8 cellular contexts compared by ENCODE assay signal in the genomic region with DNA sequence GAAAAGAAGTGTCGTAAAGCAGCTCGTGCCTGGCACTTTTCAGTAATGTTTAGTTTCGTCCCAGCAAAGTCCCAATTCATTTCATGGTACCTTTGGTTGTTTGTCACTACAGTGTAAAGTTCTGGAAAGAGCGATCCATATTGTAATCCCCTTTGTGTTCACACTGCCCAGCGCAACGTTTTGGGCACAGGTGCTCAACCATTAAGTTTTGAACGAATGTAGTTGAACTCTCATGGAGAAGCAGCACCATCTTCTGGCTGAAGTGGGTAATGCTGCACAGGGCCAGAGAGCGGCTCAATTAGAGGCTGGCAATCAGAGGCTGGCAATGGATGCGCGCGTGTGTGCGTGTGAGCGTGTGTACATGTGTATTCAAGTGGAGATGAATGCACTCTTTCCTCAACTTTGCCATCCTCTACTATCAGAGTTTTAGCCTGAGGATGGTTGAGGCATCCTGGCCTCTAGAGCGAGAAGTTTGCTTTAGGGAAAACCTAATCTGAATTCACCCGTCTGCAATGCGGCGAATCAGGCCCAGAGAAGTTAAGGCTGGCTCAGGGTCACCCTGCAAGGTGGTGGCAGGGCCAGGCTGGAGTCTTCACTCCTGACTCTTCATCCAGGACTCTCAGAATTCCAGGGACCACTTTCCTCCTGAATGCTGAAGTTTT. TPM values are rescaled to one million over a fixed set of nuclear protein-coding genes. Genes with fewer than 3 reads are reported as not detected.
DNase-seq lines count a peak whose midpoint lies in the region; ATAC-seq and FAIRE-seq lines count a peak whose summit lies in the region.

No MANE protein-coding gene starts in this region.

- DNase-seq in NCI-H1092 (lab: John Stamatoyannopoulos, UW), result peak; percentile 62
- DNase-seq in SK-N-MC (ENCODE audit: low read depth, low spot score), result peak; percentile 34
- peak; percentile 87 for DNase-seq in activated naive CD4-positive, alpha-beta T cell treated with Interleukin-2 at 50 U/mL for 16 hours
- DNase-seq in glomerular visceral epithelial cell (ENCODE audit: extremely low spot score), result peak; percentile 70
- DNase-seq in posterior cingulate gyrus, result peak; percentile 46 to 95 (median 88)
- DNase-seq in ureter (ENCODE audit: low spot score), result peak; percentile 81

- no peak overlapping the region for H3K27ac ChIP-seq in SK-N-MC

- no peaks in the 10 kb centered on the region for H3K9me3 ChIP-seq in SK-N-MC (ENCODE audit: low read depth, low read length)

- H3K36me3 ChIP-seq in SK-N-MC (ENCODE audit: insufficient read depth, low read length), result no peaks in the 10 kb centered on the region

- H3K4me3 ChIP-seq in SK-N-MC, result no peak overlapping the region

- intact Hi-C loops in posterior cingulate gyrus (cut with DNase I), result loop anchor here (1.0 to 5.0 kb wide), 2 partner anchors 106 to 255 kb away; partner anchors contain the start of gene SRSF1

- no peak for ATAC-seq in GM19328 (IDR thresholded peaks at IDR 0.05; ENCODE audit: unreplicated experiment)

- peak; percentile 73 for FAIRE-seq in G401.6 (lab: Jason Lieb, UNC)

- H3K9ac ChIP-seq in SK-N-MC (ENCODE audit: insufficient read length), result no peak overlapping the region

RNA-seq across cellular contexts. Expression of gene DYNLL2, which starts 29.9 kb away (rescaled TPM):
- 52.3 TPM for total RNA-seq in ureter

RNA-seq across cellular contexts. Expression of gene OR4D1, which starts 35.1 kb away (rescaled TPM):
- total RNA-seq in ureter, result not detected

RNA-seq across cellular contexts. Expression of gene OR4D2, which starts 53.7 kb away (rescaled TPM):
- not detected for total RNA-seq in ureter

Comparison
In these comparisons a context has a peak if more than half of its experiments do, and no peak if none do; other contexts are left out.
1. DNase-seq: peak in every context shown above with its lines; median percentile 88 in posterior cingulate gyrus; 87 in activated naive CD4-positive, alpha-beta T cell treated with Interleukin-2 at 50 U/mL for 16 hours; 81 in ureter; 70 in glomerular visceral epithelial cell; 62 in NCI-H1092; 34 in SK-N-MC.